Comparison of ENCODE assay signal across 1 cellular context in genomic region chr1:157312270-157312812, GRCh38.
TF ChIP-seq lines count a peak whose summit lies in the region.

No MANE protein-coding gene starts in this region.

TF ChIP-seq in K562, 482 proteins besides CTCF, POLR2A, EP300 and RAD21 (continued from another document and continues in another):
- TF ChIP-seq CEBPZ (IDR thresholded peaks at IDR 0.05; ENCODE audit: borderline replicate concordance, low read depth, low read length) (no peak), ZNF586 (CRISPR knock-in tag; conservative IDR thresholded peaks at IDR 0.05) (no peak), HDAC1 (IDR thresholded peaks at IDR 0.05) (no peak), GATA2 (CRISPR knock-in tag; IDR thresholded peaks at IDR 0.05) (peak; percentile 89), KDM4B (IDR thresholded peaks at IDR 0.05; ENCODE audit: borderline replicate concordance in 2 of 2, low read depth in 1 of 2) (no peak), JUN (IDR thresholded peaks at IDR 0.05; ENCODE audit: borderline replicate concordance, low read depth, low read length) (peak; percentile 85), JUN (CRISPR knock-in tag; IDR thresholded peaks at IDR 0.05; ENCODE audit: borderline replicate concordance) (no peak), SIN3B (IDR thresholded peaks at IDR 0.05; ENCODE audit: low read depth) (no peak), ZBED1 (IDR thresholded peaks at IDR 0.05) (no peak), ZNF77 (CRISPR knock-in tag; IDR thresholded peaks at IDR 0.05) (no peak), PHTF2 (CRISPR knock-in tag; IDR thresholded peaks at IDR 0.05) (no peak), DIDO1 (tag; IDR thresholded peaks at IDR 0.05; ENCODE audit: low read depth) (no peak; the same call in 1 of the 2 replicates), FUS (optimal IDR thresholded peaks at IDR 0.05; ENCODE audit: low read depth, low read length) (no peak), ZNF707 (CRISPR knock-in tag; conservative IDR thresholded peaks at IDR 0.05) (no peak), ZNF124 (CRISPR knock-in tag; IDR thresholded peaks at IDR 0.05) (no peak), MAFF (IDR thresholded peaks at IDR 0.05; ENCODE audit: low read length) (no peak), FOXK2 (conservative IDR thresholded peaks at IDR 0.05 in 1 of 2, IDR thresholded peaks at IDR 0.05 in 1 of 2; ENCODE audit: low read depth in 2 of 2) (no peak), SMAD1 (IDR thresholded peaks at IDR 0.05; ENCODE audit: low read depth, low read length, partially characterized antibody) (no peak), SP1 (CRISPR knock-in tag; IDR thresholded peaks at IDR 0.05) (no peak), ARID1B (IDR thresholded peaks at IDR 0.05) (peak; percentile 81), ZBTB1 (CRISPR knock-in tag; IDR thresholded peaks at IDR 0.05; ENCODE audit: borderline replicate concordance, low read depth) (no peak), ZNF511 (CRISPR knock-in tag; IDR thresholded peaks at IDR 0.05) (no peak), TRIM25 (IDR thresholded peaks at IDR 0.05; ENCODE audit: borderline replicate concordance) (no peak), ZNF699 (CRISPR knock-in tag; IDR thresholded peaks at IDR 0.05; ENCODE audit: insufficient replicate concordance) (no peak), OTX1 (CRISPR knock-in tag; IDR thresholded peaks at IDR 0.05) (no peak), ZKSCAN1 (IDR thresholded peaks at IDR 0.05; ENCODE audit: low read depth, low read length) (peak; percentile 83; the same call in 1 of the 2 replicates), ZBTB2 (IDR thresholded peaks at IDR 0.05) (0 out of 2 replicates have a peak, but pooled peaks have one; percentile 33), KLF6 (CRISPR knock-in tag; IDR thresholded peaks at IDR 0.05; ENCODE audit: borderline replicate concordance) (peak; percentile 45; the same call in 1 of the 2 replicates), CREB5 (CRISPR knock-in tag; IDR thresholded peaks at IDR 0.05) (peak; percentile 58; the same call in 1 of the 2 replicates), KDM2B (CRISPR knock-in tag; IDR thresholded peaks at IDR 0.05) (no peak), SMAD4 (CRISPR knock-in tag; conservative IDR thresholded peaks at IDR 0.05) (peak; percentile 82; the same call in 1 of the 2 replicates), GABPA (tag; conservative IDR thresholded peaks at IDR 0.05; ENCODE audit: low read depth) (0 out of 2 replicates have a peak, but pooled peaks have one; percentile 17), MTA1 (IDR thresholded peaks at IDR 0.05; ENCODE audit: borderline replicate concordance) (peak; percentile 59; the same call in 1 of the 2 replicates), ZNF143 (CRISPR knock-in tag; IDR thresholded peaks at IDR 0.05) (peak; percentile 79), RCOR1 (IDR thresholded peaks at IDR 0.05; ENCODE audit: borderline replicate concordance in 1 of 2, low read depth in 2 of 2, low read length in 2 of 2) (no peak), BCL6 (CRISPR knock-in tag; IDR thresholded peaks at IDR 0.05) (no peak), PBX2 (CRISPR knock-in tag; IDR thresholded peaks at IDR 0.05; ENCODE audit: low read depth) (no peak), PBX2 (tag; conservative IDR thresholded peaks at IDR 0.05; ENCODE audit: low read depth) (no peak), ETV5 (CRISPR knock-in tag; IDR thresholded peaks at IDR 0.05; ENCODE audit: low read depth) (no peak), POLR3G (IDR thresholded peaks at IDR 0.05; ENCODE audit: extremely low read depth, insufficient read length, insufficient replicate concordance) (no peak), HDAC8 (tag; IDR thresholded peaks at IDR 0.05) (no peak), CTCFL (IDR thresholded peaks at IDR 0.05; ENCODE audit: borderline replicate concordance, insufficient read depth, low read depth, low read length, poor library complexity, severe bottlenecking) (no peak), HMGN3 (IDR thresholded peaks at IDR 0.05; ENCODE audit: borderline replicate concordance, extremely low read depth, insufficient read length, low read depth, low read length) (no peak), MNT (conservative IDR thresholded peaks at IDR 0.05) (peak in 1 of 2 experiments; percentile 27; a peak in 2 of 4 replicates), ZNF217 (CRISPR knock-in tag; IDR thresholded peaks at IDR 0.05) (no peak), NR2C2 (CRISPR knock-in tag; IDR thresholded peaks at IDR 0.05) (no peak), NR2C2 (tag; IDR thresholded peaks at IDR 0.05) (peak; percentile 21; the same call in 1 of the 2 replicates), NCOA2 (IDR thresholded peaks at IDR 0.05; ENCODE audit: partially characterized antibody in 2 of 2) (no peak), SRSF1 (IDR thresholded peaks at IDR 0.05; ENCODE audit: low read depth, low read length) (no peak), ID3 (CRISPR knock-in tag; IDR thresholded peaks at IDR 0.05) (no peak), ID3 (tag; IDR thresholded peaks at IDR 0.05) (peak; percentile 62; the same call in 1 of the 2 replicates), ILK (tag; IDR thresholded peaks at IDR 0.05; ENCODE audit: borderline replicate concordance, low read depth) (no peak), XRCC4 (IDR thresholded peaks at IDR 0.05; ENCODE audit: extremely low read depth, insufficient read depth, insufficient read length) (no peak), MYBL2 (IDR thresholded peaks at IDR 0.05; ENCODE audit: low read depth) (no peak), MYBL2 (CRISPR knock-in tag; IDR thresholded peaks at IDR 0.05; ENCODE audit: borderline replicate concordance) (no peak)
